In the genomic region with DNA sequence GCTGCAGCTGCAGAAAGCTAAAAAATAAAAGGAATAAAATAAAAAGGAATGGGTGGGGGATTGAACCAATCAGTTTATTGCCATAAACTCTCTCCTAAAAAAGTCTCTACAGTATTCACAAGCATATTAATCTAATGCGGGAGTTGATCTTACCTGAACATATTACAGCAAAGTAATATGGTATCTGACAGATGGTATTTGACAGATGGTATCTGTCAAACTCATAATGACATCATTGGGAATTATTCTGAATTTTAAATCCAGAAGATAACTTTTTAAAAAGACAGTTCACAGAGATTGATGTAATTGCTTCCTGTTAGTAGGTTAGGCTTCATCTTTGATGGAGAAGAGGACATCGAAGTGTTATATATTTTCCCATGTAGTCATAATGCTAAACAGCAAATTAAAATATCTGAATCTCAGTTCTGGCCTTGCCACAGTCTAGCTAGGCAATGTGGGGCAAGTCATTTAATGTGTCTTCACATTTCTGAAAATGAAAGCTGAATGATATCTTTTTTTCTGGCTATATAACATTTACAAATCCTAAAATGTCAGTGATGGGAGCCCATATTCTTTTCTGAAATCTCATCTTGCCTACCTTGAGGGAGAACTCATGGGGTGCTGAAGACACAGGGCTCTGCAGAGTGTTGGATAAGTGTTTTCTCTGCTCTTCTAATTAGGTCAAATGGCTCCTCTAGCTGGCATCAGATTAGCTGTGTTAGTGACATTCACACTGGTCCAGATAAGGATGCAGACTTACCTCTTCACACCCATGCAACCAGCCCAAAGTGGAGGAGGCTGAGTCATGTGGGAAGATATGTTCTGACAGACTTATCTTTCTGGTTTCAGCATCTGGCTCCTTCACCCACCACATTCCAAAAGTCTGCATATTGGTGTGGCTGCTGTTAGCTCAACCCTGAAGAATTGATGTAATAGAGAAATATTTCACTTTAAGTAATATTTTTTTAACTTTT, we compare ENCODE assay signal across 12 cellular contexts. TPM values are rescaled to one million over a fixed set of nuclear protein-coding genes. Genes with fewer than 3 reads are reported as not detected.
DNase-seq lines count a peak whose midpoint lies in the region; ATAC-seq, FAIRE-seq and TF ChIP-seq lines count a peak whose summit lies in the region.
"Had no signal": no experiment of that assay in that cellular context is flagged by ENCODE, and none has a peak within 500 bp of the region (broad histone marks: within the 10 kb centered on the region; RNA-seq: fewer than 3 reads in every experiment).

No MANE protein-coding gene starts in this region.

- no peaks in the 10 kb centered on the region for H3K79me2 ChIP-seq in osteoblast (ENCODE audit: insufficient read depth, low read length)

- H3K9me3 Mint-ChIP-seq in activated naive CD4-positive, alpha-beta T cell treated with anti-CD3 and anti-CD28 coated beads for 36 hours = no peaks in the 10 kb centered on the region
- no peaks in the 10 kb centered on the region for H3K9me3 Mint-ChIP-seq in progenitor cell of endocrine pancreas (ENCODE audit: low read depth)
- H3K9me3 Mint-ChIP-seq: type B pancreatic cell had no signal

- H3K4me3 Mint-ChIP-seq in activated naive CD4-positive, alpha-beta T cell treated with anti-CD3 and anti-CD28 coated beads for 36 hours = no peak overlapping the region
- H3K4me3 Mint-ChIP-seq in progenitor cell of endocrine pancreas (ENCODE audit: low read depth) = no peak overlapping the region
- H3K4me3 Mint-ChIP-seq: type B pancreatic cell had no signal

- H3K4me2 ChIP-seq in osteoblast (ENCODE audit: insufficient read depth, low read length) = no peak overlapping the region

- CTCF ChIA-PET in activated naive CD4-positive, alpha-beta T cell treated with anti-CD3 and anti-CD28 coated beads for 36 hours (lab: Charles Lee) = interaction anchor here (1.0 kb wide), 1 partner anchor 235 kb away, joined by 3 read pairs; no protein-coding TSS in a partner anchor

- H3K27me3 Mint-ChIP-seq in activated naive CD4-positive, alpha-beta T cell treated with anti-CD3 and anti-CD28 coated beads for 36 hours (ENCODE audit: low read depth) = peaks cover 17% of the 10 kb centered on the region
- H3K27me3 Mint-ChIP-seq in progenitor cell of endocrine pancreas = peaks cover 3% of the 10 kb centered on the region
- H3K27me3 Mint-ChIP-seq: type B pancreatic cell had no signal

- H3K36me3 ChIP-seq in bronchial epithelial cell (ENCODE audit: control insufficient read depth, insufficient read depth, low read length) (no peaks in the 10 kb centered on the region), osteoblast (ENCODE audit: insufficient read depth, low read length) (no peaks in the 10 kb centered on the region), esophagus muscularis mucosa (no peaks in the 10 kb centered on the region)

- intact Hi-C loops in activated naive CD4-positive, alpha-beta T cell treated with anti-CD3 and anti-CD28 coated beads for 36 hours (cut with micrococcal nuclease) = no loop called here
- intact Hi-C loops in esophagus muscularis mucosa (cut with DNase I) = loop anchor here (10.0 kb wide), 1 partner anchor 216 kb away; a partner anchor contains a TSS

- ATAC-seq in GM21447 (IDR thresholded peaks at IDR 0.05; ENCODE audit: unreplicated experiment) = no peak

- no peaks in the 10 kb centered on the region for H4K20me1 ChIP-seq in osteoblast (ENCODE audit: insufficient read depth, low read length)

- TF ChIP-seq EP300 in esophagus muscularis mucosa (IDR thresholded peaks at IDR 0.05) = no peak

- H3K36me3 Mint-ChIP-seq in activated naive CD4-positive, alpha-beta T cell treated with anti-CD3 and anti-CD28 coated beads for 36 hours (ENCODE audit: low read depth) = no peaks in the 10 kb centered on the region
- no peaks in the 10 kb centered on the region for H3K36me3 Mint-ChIP-seq in progenitor cell of endocrine pancreas (ENCODE audit: insufficient read depth)
- H3K36me3 Mint-ChIP-seq: type B pancreatic cell had no signal

- no peak for TF ChIP-seq CTCF in bronchial epithelial cell (IDR thresholded peaks at IDR 0.05; ENCODE audit: insufficient read depth, low read length, severe bottlenecking)
- no peak for TF ChIP-seq CTCF in osteoblast (IDR thresholded peaks at IDR 0.05; ENCODE audit: extremely low read depth, low read depth, low read length)
- no peak for TF ChIP-seq CTCF in progenitor cell of endocrine pancreas (IDR thresholded peaks at IDR 0.05; ENCODE audit: unreplicated experiment)
- no peak for TF ChIP-seq CTCF in esophagus muscularis mucosa (IDR thresholded peaks at IDR 0.05)

- DNase-seq in activated naive CD4-positive, alpha-beta T cell treated with anti-CD3 and anti-CD28 coated beads for 36 hours = peak; percentile 27
- DNase-seq in activated naive CD4-positive, alpha-beta T cell treated with anti-CD3 and anti-CD28 coated beads, Interleukin-2, amount 50 U/mL, for 16 hours = no peak
- DNase-seq in NCI-H1694 treated with DMSO at 0.1 percent for 48 hours (lab: John Stamatoyannopoulos, UW) (peak; percentile 10), bronchial epithelial cell (ENCODE audit: low read depth) (peak; percentile 61), osteoblast (ENCODE audit: insufficient read length, low spot score, missing footprints) (no peak), progenitor cell of endocrine pancreas (ENCODE audit: low spot score, unreplicated experiment) (no peak), esophagus muscularis mucosa (ENCODE audit: extremely low spot score) (no peak)
- DNase-seq: cortex of kidney, NCI-H146 had no signal

- H3K4me3 ChIP-seq in bronchial epithelial cell (ENCODE audit: low read depth, low read length) = no peak overlapping the region
- H3K4me3 ChIP-seq in osteoblast (ENCODE audit: insufficient read depth, low read length) = no peak overlapping the region
- no peak overlapping the region for H3K4me3 ChIP-seq in esophagus muscularis mucosa

- H3K27ac ChIP-seq in osteoblast (ENCODE audit: low read depth, low read length) (peak overlapping the region; percentile 15), esophagus muscularis mucosa (replicated peaks in 1 of 4) (no peak overlapping the region)

- no peaks in the 10 kb centered on the region for H3K9me3 ChIP-seq in osteoblast (ENCODE audit: low read depth, low read length)
- no peaks in the 10 kb centered on the region for H3K9me3 ChIP-seq in esophagus muscularis mucosa

- WGBS in esophagus muscularis mucosa = 79% methylated on average over 2 of the region's 2 CpGs

- no peak for FAIRE-seq in bronchial epithelial cell (lab: Jason Lieb, UNC)
- FAIRE-seq: HTR-8/SVneo had no signal

- TF ChIP-seq POLR2A in esophagus muscularis mucosa (IDR thresholded peaks at IDR 0.05; ENCODE audit: low read depth) = no peak

- H2AFZ ChIP-seq in osteoblast (ENCODE audit: low read length) = no peak overlapping the region

- H3K4me1 ChIP-seq in osteoblast (ENCODE audit: insufficient read depth, low read length) (peaks cover 12% of the 10 kb centered on the region), esophagus muscularis mucosa (no peaks in the 10 kb centered on the region)

- H3K27me3 ChIP-seq in bronchial epithelial cell (ENCODE audit: control insufficient read depth, insufficient read depth, low read length) (no peaks in the 10 kb centered on the region), osteoblast (ENCODE audit: insufficient read depth, low read length) (no peaks in the 10 kb centered on the region), esophagus muscularis mucosa (no peaks in the 10 kb centered on the region)

- H3K4me1 Mint-ChIP-seq in activated naive CD4-positive, alpha-beta T cell treated with anti-CD3 and anti-CD28 coated beads for 36 hours (ENCODE audit: low read depth) = peaks cover 7% of the 10 kb centered on the region
- H3K4me1 Mint-ChIP-seq in progenitor cell of endocrine pancreas (ENCODE audit: low read depth) = no peaks in the 10 kb centered on the region

- H3K27ac Mint-ChIP-seq in activated naive CD4-positive, alpha-beta T cell treated with anti-CD3 and anti-CD28 coated beads for 36 hours = no peak overlapping the region
- H3K27ac Mint-ChIP-seq in progenitor cell of endocrine pancreas = no peak overlapping the region
- H3K27ac Mint-ChIP-seq: type B pancreatic cell had no signal

RNA-seq across cellular contexts. Expression of a gene that starts 2.1 kb away (rescaled TPM):
- total RNA-seq in activated naive CD4-positive, alpha-beta T cell treated with anti-CD3 and anti-CD28 coated beads for 36 hours = not detected
- total RNA-seq in bronchial epithelial cell (not detected in 2 replicates), osteoblast (not detected in 2 replicates), progenitor cell of endocrine pancreas (not detected in 2 replicates), esophagus muscularis mucosa (not detected)

RNA-seq across cellular contexts. Expression of a gene that starts 40.6 kb away (rescaled TPM):
- not detected for total RNA-seq in activated naive CD4-positive, alpha-beta T cell treated with anti-CD3 and anti-CD28 coated beads for 36 hours
- 1.3 TPM in 1 of 2 replicates, not detected in the other for total RNA-seq in bronchial epithelial cell
- not detected in 2 replicates for total RNA-seq in osteoblast
- not detected in 2 replicates for total RNA-seq in progenitor cell of endocrine pancreas
- under 1 TPM in 1 of 4 donors, not detected in 3; 0.33 TPM for total RNA-seq in esophagus muscularis mucosa

RNA-seq across cellular contexts. Expression of a gene that starts 51.2 kb away (rescaled TPM):
- total RNA-seq in activated naive CD4-positive, alpha-beta T cell treated with anti-CD3 and anti-CD28 coated beads for 36 hours = under 1 TPM in 1 of 2 experiments, not detected in 1; 0.12 TPM
- total RNA-seq in bronchial epithelial cell (5.3 and 17.7 TPM in 2 replicates), osteoblast (under 0.01 TPM in 2 replicates), progenitor cell of endocrine pancreas (0.18 TPM in 1 of 2 replicates, not detected in the other), esophagus muscularis mucosa (not detected)

Comparison
In these comparisons a context has a peak if more than half of its experiments do, and no peak if none do; other contexts are left out.
1. DNase-seq: peak in activated naive CD4-positive, alpha-beta T cell treated with anti-CD3 and anti-CD28 coated beads for 36 hours (single experiment), NCI-H1694 treated with DMSO at 0.1 percent for 48 hours (single experiment) and bronchial epithelial cell (single experiment); none in activated naive CD4-positive, alpha-beta T cell treated with anti-CD3 and anti-CD28 coated beads, Interleukin-2, amount 50 U/mL, for 16 hours (single experiment), osteoblast (single experiment), progenitor cell of endocrine pancreas (single experiment) and esophagus muscularis mucosa (single experiment).